8 cellular contexts compared by ENCODE assay signal in genomic region chr11:44564198-44564597, GRCh38. TPM values are rescaled to one million over a fixed set of nuclear protein-coding genes. Genes with fewer than 3 reads are reported as not detected.
DNase-seq lines count a peak whose midpoint lies in the region; FAIRE-seq and TF ChIP-seq lines count a peak whose summit lies in the region.

No MANE protein-coding gene starts in this region.

- no peak for TF ChIP-seq CTCF in tibial nerve (IDR thresholded peaks at IDR 0.05)
- no peak for TF ChIP-seq CTCF in D721Med (IDR thresholded peaks at IDR 0.05; ENCODE audit: insufficient read depth, missing control alignments)

- H3K27ac Mint-ChIP-seq in activated CD4-positive, alpha-beta T cell treated with anti-CD3 and anti-CD28 coated beads, Interleukin-2, amount 10 ng/mL, durations not matched to agents 24 days and 14 days: no peak overlapping the region
- H3K27ac Mint-ChIP-seq in activated CD4-positive, alpha-beta memory T cell treated with anti-CD3 and anti-CD28 coated beads, Interleukin-2, amount 10 ng/mL, durations not matched to agents 7 days and 5 days: no peak overlapping the region

- no peak for TF ChIP-seq POLR2A in tibial nerve (IDR thresholded peaks at IDR 0.05)

- CTCF ChIA-PET in activated CD4-positive, alpha-beta memory T cell treated with anti-CD3 and anti-CD28 coated beads, Interleukin-2, amount 10 ng/mL, durations not matched to agents 7 days and 5 days (lab: Charles Lee): interaction anchor here (1.4 to 5.2 kb wide), 7 partner anchors 10 to 59 kb away, joined by 3 to 49 read pairs (median 12); no protein-coding TSS in a partner anchor

- 56 to 59% methylated on average over 8 of the region's 8 CpGs for WGBS in tibial nerve, 2 donors

- POLR2A ChIA-PET in activated CD4-positive, alpha-beta memory T cell treated with anti-CD3 and anti-CD28 coated beads, Interleukin-2, amount 10 ng/mL, durations not matched to agents 7 days and 5 days (lab: Charles Lee): interaction anchor here (1.0 to 5.2 kb wide), 3 partner anchors 32 to 162 kb away, joined by 3 to 46 read pairs (median 39); partner anchors contain the start of gene TSPAN18

- peaks cover 0 to 56% (median 43%) of the 10 kb centered on the region in 4 donors for H3K4me1 ChIP-seq in tibial nerve

- peak overlapping the region; percentile 95 to 98 (median 96) for H3K27ac ChIP-seq in tibial nerve

- H3K9me3 Mint-ChIP-seq in activated CD4-positive, alpha-beta T cell treated with anti-CD3 and anti-CD28 coated beads, Interleukin-2, amount 10 ng/mL, durations not matched to agents 24 days and 14 days: no peaks in the 10 kb centered on the region
- H3K9me3 Mint-ChIP-seq in activated CD4-positive, alpha-beta memory T cell treated with anti-CD3 and anti-CD28 coated beads, Interleukin-2, amount 10 ng/mL, durations not matched to agents 7 days and 5 days: no peaks in the 10 kb centered on the region

- FAIRE-seq in islet of Langerhans (lab: Jason Lieb, UNC): peak; percentile 78
- no peak for FAIRE-seq in D721Med (lab: Jason Lieb, UNC)

- TF ChIP-seq EP300 in tibial nerve (IDR thresholded peaks at IDR 0.05): no peak

- peak overlapping the region in 3 of 4 donors; percentile 44 to 68 (median 48) for H3K4me3 ChIP-seq in tibial nerve

- H3K36me3 Mint-ChIP-seq in activated CD4-positive, alpha-beta T cell treated with anti-CD3 and anti-CD28 coated beads, Interleukin-2, amount 10 ng/mL, durations not matched to agents 24 days and 14 days (ENCODE audit: low read depth): peaks cover 29% of the 10 kb centered on the region
- peaks cover 20% of the 10 kb centered on the region for H3K36me3 Mint-ChIP-seq in activated CD4-positive, alpha-beta memory T cell treated with anti-CD3 and anti-CD28 coated beads, Interleukin-2, amount 10 ng/mL, durations not matched to agents 7 days and 5 days (ENCODE audit: low read depth)

- intact Hi-C loops in activated CD4-positive, alpha-beta T cell treated with anti-CD3 and anti-CD28 coated beads, Interleukin-2, amount 10 ng/mL, durations not matched to agents 24 days and 14 days (cut with micrococcal nuclease): loop anchor here (2.0 to 10.0 kb wide), 3 partner anchors 299 to 1561 kb away; partner anchors contain the start of genes PHF21A and SLC35C1

- no peaks in the 10 kb centered on the region for H3K27me3 Mint-ChIP-seq in activated CD4-positive, alpha-beta T cell treated with anti-CD3 and anti-CD28 coated beads, Interleukin-2, amount 10 ng/mL, durations not matched to agents 24 days and 14 days
- H3K27me3 Mint-ChIP-seq in activated CD4-positive, alpha-beta memory T cell treated with anti-CD3 and anti-CD28 coated beads, Interleukin-2, amount 10 ng/mL, durations not matched to agents 7 days and 5 days: no peaks in the 10 kb centered on the region

- no peaks in the 10 kb centered on the region for H3K27me3 ChIP-seq in tibial nerve

- no peaks in the 10 kb centered on the region for H3K36me3 ChIP-seq in tibial nerve

- H3K4me3 Mint-ChIP-seq in activated CD4-positive, alpha-beta T cell treated with anti-CD3 and anti-CD28 coated beads, Interleukin-2, amount 10 ng/mL, durations not matched to agents 24 days and 14 days: peak overlapping the region; percentile 90
- peak overlapping the region; percentile 78 for H3K4me3 Mint-ChIP-seq in activated CD4-positive, alpha-beta memory T cell treated with anti-CD3 and anti-CD28 coated beads, Interleukin-2, amount 10 ng/mL, durations not matched to agents 7 days and 5 days

- peaks cover 47% of the 10 kb centered on the region for H3K4me1 Mint-ChIP-seq in activated CD4-positive, alpha-beta T cell treated with anti-CD3 and anti-CD28 coated beads, Interleukin-2, amount 10 ng/mL, durations not matched to agents 24 days and 14 days
- peaks cover 57% of the 10 kb centered on the region for H3K4me1 Mint-ChIP-seq in activated CD4-positive, alpha-beta memory T cell treated with anti-CD3 and anti-CD28 coated beads, Interleukin-2, amount 10 ng/mL, durations not matched to agents 7 days and 5 days

- no peak for DNase-seq in activated CD4-positive, alpha-beta T cell treated with anti-CD3 and anti-CD28 coated beads, Interleukin-2, amount 10 ng/mL, durations not matched to agents 24 days and 14 days
- no peak for DNase-seq in activated CD4-positive, alpha-beta T cell treated with anti-CD3 and anti-CD28 coated beads, Interleukin-2, amount 50 U/mL, for 1 hour
- DNase-seq in activated CD4-positive, alpha-beta memory T cell treated with anti-CD3 and anti-CD28 coated beads, Interleukin-2, amount 10 ng/mL, durations not matched to agents 7 days and 5 days: no peak
- DNase-seq in tibial nerve (ENCODE audit: low spot score in 2 of 2): no peak
- DNase-seq in stimulated activated naive CD4-positive, alpha-beta T cell treated with Interleukin-2 at 50 U/mL for 16 hours (lab: John Stamatoyannopoulos, UW): no peak
- DNase-seq in T1000 (lab: John Stamatoyannopoulos, UW): no peak
- no peak for DNase-seq in D721Med (ENCODE audit: insufficient read length, low spot score)

- no peaks in the 10 kb centered on the region for H3K9me3 ChIP-seq in tibial nerve

RNA-seq across cellular contexts. Expression of gene CD82, which starts 1.3 kb away (rescaled TPM):
- 448 and 469 TPM in 2 replicates for total RNA-seq in activated CD4-positive, alpha-beta T cell treated with anti-CD3 and anti-CD28 coated beads, Interleukin-2, amount 10 ng/mL, durations not matched to agents 24 days and 14 days
- 100 to 1,000 TPM; 193 to 208 TPM for total RNA-seq in activated CD4-positive, alpha-beta memory T cell treated with anti-CD3 and anti-CD28 coated beads, Interleukin-2, amount 10 ng/mL, durations not matched to agents 7 days and 5 days
- total RNA-seq in tibial nerve: 10 to 100 TPM; 27.9 to 49.4 (median 43.4) TPM
